8 cellular contexts compared by ENCODE assay signal in genomic region chr6:151390276-151391020, GRCh38. TPM values are rescaled to one million over a fixed set of nuclear protein-coding genes. Genes with fewer than 3 reads are reported as not detected.
DNase-seq lines count a peak whose midpoint lies in the region; ATAC-seq and TF ChIP-seq lines count a peak whose summit lies in the region.

No MANE protein-coding gene starts in this region.

- no peaks in the 10 kb centered on the region for H3K27me3 Mint-ChIP-seq in activated T-cell treated with anti-CD3 and anti-CD28 coated beads, Interleukin-2, amount 50 U/mL, for 24 hours

- H3K4me1 Mint-ChIP-seq in activated T-cell treated with anti-CD3 and anti-CD28 coated beads, Interleukin-2, amount 50 U/mL, for 24 hours (ENCODE audit: low read depth): peaks cover 62% of the 10 kb centered on the region

- H3K36me3 Mint-ChIP-seq in activated T-cell treated with anti-CD3 and anti-CD28 coated beads, Interleukin-2, amount 50 U/mL, for 24 hours (ENCODE audit: low read depth): peaks cover 60% of the 10 kb centered on the region

- H3K4me1 ChIP-seq in esophagus (ENCODE audit: control insufficient read depth in 2 of 2, insufficient read depth in 2 of 2, low read length in 1 of 2) (peaks cover 0 to 2% of the 10 kb centered on the region in 2 donors), mucosa of stomach (ENCODE audit: control insufficient read depth, insufficient read depth, low read length) (peaks cover 32% of the 10 kb centered on the region)

- peak; percentile 74 for ATAC-seq in GM21619 (IDR thresholded peaks at IDR 0.05; ENCODE audit: unreplicated experiment)

- H3K4me3 Mint-ChIP-seq in activated T-cell treated with anti-CD3 and anti-CD28 coated beads, Interleukin-2, amount 50 U/mL, for 24 hours: peak overlapping the region; percentile 98

- peak overlapping the region; percentile 78 for H3K27ac Mint-ChIP-seq in activated T-cell treated with anti-CD3 and anti-CD28 coated beads, Interleukin-2, amount 50 U/mL, for 24 hours

- TF ChIP-seq RAD21 in Ishikawa (IDR thresholded peaks at IDR 0.05; ENCODE audit: low read depth): no peak

- H3K36me3 ChIP-seq in esophagus (ENCODE audit: control insufficient read depth in 2 of 2, insufficient read depth in 2 of 2, low read length in 1 of 2) (no peaks in the 10 kb centered on the region), mucosa of stomach (ENCODE audit: control insufficient read depth, insufficient read depth, low read length) (no peaks in the 10 kb centered on the region)

- H3K27ac ChIP-seq in esophagus (ENCODE audit: low read depth in 2 of 2, low read length in 1 of 2): peak overlapping the region; percentile 99 to 100

- peak; percentile 82 for DNase-seq in DMS114 treated with DMSO at 0.1 percent for 48 hours (lab: John Stamatoyannopoulos, UW; ENCODE audit: unreplicated experiment)
- peak; percentile 80 for DNase-seq in OCI-M2 (lab: John Stamatoyannopoulos, UW; ENCODE audit: unreplicated experiment)
- DNase-seq in activated T-cell treated with anti-CD3 and anti-CD28 coated beads, Interleukin-2, amount 50 U/mL, for 24 hours: peak; percentile 99
- peak; percentile 97 for DNase-seq in stimulated activated CD8-positive, alpha-beta memory T cell treated with anti-CD3 and anti-CD28 coated beads, Interleukin-4, amount 100 ng/mL, for 48 hours

- H3K4me3 ChIP-seq in esophagus (ENCODE audit: low read depth in 1 of 2, low read length in 2 of 2) (peak overlapping the region; percentile 94 to 99), mucosa of stomach (ENCODE audit: low read length) (no peak overlapping the region)

- peak overlapping the region; percentile 90 for H3K9ac ChIP-seq in mucosa of stomach (ENCODE audit: low read length)

- H3K27me3 ChIP-seq in esophagus (ENCODE audit: control insufficient read depth in 1 of 2, insufficient read depth in 2 of 2, low read length in 2 of 2): no peaks in the 10 kb centered on the region
- H3K27me3 ChIP-seq in mucosa of stomach (ENCODE audit: control insufficient read depth, insufficient read depth, low read length): no peaks in the 10 kb centered on the region

- TF ChIP-seq EP300 in Ishikawa (IDR thresholded peaks at IDR 0.05; ENCODE audit: borderline replicate concordance): 0 out of 2 replicates have a peak, but pooled peaks have one; percentile 34

- H3K9me3 ChIP-seq in esophagus (ENCODE audit: control insufficient read depth in 2 of 2, insufficient read depth in 1 of 2, low read depth in 1 of 2, low read length in 1 of 2): no peaks in the 10 kb centered on the region
- H3K9me3 ChIP-seq in mucosa of stomach (ENCODE audit: control insufficient read depth, low read length): no peaks in the 10 kb centered on the region

- no peaks in the 10 kb centered on the region for H3K9me3 Mint-ChIP-seq in activated T-cell treated with anti-CD3 and anti-CD28 coated beads, Interleukin-2, amount 50 U/mL, for 24 hours

- 0% methylated on average over 37 to 105 of the region's 105 CpGs for WGBS in esophagus, 2 donors

TF ChIP-seq in Ishikawa, 13 proteins besides CTCF, POLR2A, EP300 and RAD21:
- TF ChIP-seq FOXM1 (IDR thresholded peaks at IDR 0.05; ENCODE audit: borderline replicate concordance, low read depth): 0 out of 2 replicates have a peak, but pooled peaks have one; percentile 27
- peak; percentile 38 for TF ChIP-seq NFIC (IDR thresholded peaks at IDR 0.05)
- TF ChIP-seq ZBTB7A (IDR thresholded peaks at IDR 0.05; ENCODE audit: low read depth): peak; percentile 48; the same call in 1 of the 2 replicates
- no peak for TF ChIP-seq TEAD4 (IDR thresholded peaks at IDR 0.05)
- TF ChIP-seq MAX (IDR thresholded peaks at IDR 0.05): 0 out of 2 replicates have a peak, but pooled peaks have one; percentile 61
- no peak for TF ChIP-seq CREB1 (IDR thresholded peaks at IDR 0.05; ENCODE audit: low read depth)
- TF ChIP-seq USF1 (IDR thresholded peaks at IDR 0.05): no peak; the same call in 1 of the 2 replicates
- TF ChIP-seq TCF12 (IDR thresholded peaks at IDR 0.05; ENCODE audit: low read depth): peak; percentile 59; the same call in 1 of the 2 replicates
- TF ChIP-seq TAF1 (IDR thresholded peaks at IDR 0.05; ENCODE audit: low read depth): peak; percentile 70
- no peak for TF ChIP-seq REST (IDR thresholded peaks at IDR 0.05; ENCODE audit: low read depth)
- TF ChIP-seq YY1 (IDR thresholded peaks at IDR 0.05; ENCODE audit: low read depth): 0 out of 2 replicates have a peak, but pooled peaks have one; percentile 6
- peak; percentile 97 for TF ChIP-seq EGR1 (IDR thresholded peaks at IDR 0.05)
- TF ChIP-seq CEBPB (IDR thresholded peaks at IDR 0.05): no peak

RNA-seq across cellular contexts. Expression of gene ZBTB2, which starts 0.9 kb away (rescaled TPM):
- 1 to 10 TPM; 4.6 to 5.3 TPM for polyA plus RNA-seq in esophagus
